Comparison of ENCODE assay signal across 26 cellular contexts in genomic region chr15:100256985-100257650, GRCh38.
"Had no signal": no experiment of that assay in that cellular context is flagged by ENCODE, and none has a peak within 500 bp of the region (broad histone marks: within the 10 kb centered on the region; RNA-seq: fewer than 3 reads in every experiment).

No MANE protein-coding gene starts in this region.

- ATAC-seq: activated CD8-positive, alpha-beta T cell treated with anti-CD3 and anti-CD28 coated beads for 36 hours; activated T-cell treated with anti-CD3 and anti-CD28 coated beads, Interleukin-2, amount 50 U/mL, for 4 hours; pancreas; stimulated activated effector memory CD8-positive, alpha-beta T cell treated with anti-CD3 and anti-CD28 coated beads, Interleukin-12 subunit alpha, Interleukin-12 subunit beta, amount 100 ng/mL, for 72 hours; upper lobe of right lung had no signal

- H3K27ac Mint-ChIP-seq: activated B cell treated with CpG ODN at 0.5 μM for 24 hours; activated CD8-positive, alpha-beta T cell treated with anti-CD3 and anti-CD28 coated beads for 36 hours; mesothelial cell of epicardium; naive B cell; stimulated activated effector memory CD8-positive, alpha-beta T cell treated with anti-CD3 and anti-CD28 coated beads, Interleukin-12 subunit alpha, Interleukin-12 subunit beta, amount 100 ng/mL, for 72 hours; stimulated activated naive CD8-positive, alpha-beta T cell treated with anti-CD3 and anti-CD28 coated beads, Interleukin-15, Interleukin-2, amounts not matched to agents 100 ng/mL and 50 ng/mL, for 24 hours; T-helper 2 cell treated with Interferon-gamma antibody and Interleukin-4, amounts not matched to agents 5 μg/mL and 100 μg/mL, for 36 hours had no signal

- H3K36me3 Mint-ChIP-seq: naive B cell; stimulated activated effector memory CD8-positive, alpha-beta T cell treated with anti-CD3 and anti-CD28 coated beads, Interleukin-12 subunit alpha, Interleukin-12 subunit beta, amount 100 ng/mL, for 72 hours had no signal

- H3K36me3 ChIP-seq: brain microvascular endothelial cell, prostate gland, sigmoid colon, thyroid gland, upper lobe of right lung had no signal

- DNase-seq: activated B cell treated with CpG ODN at 0.5 μM for 24 hours; activated CD4-positive, alpha-beta T cell treated with anti-CD3 and anti-CD28 coated beads, Interleukin-2, amount 50 U/mL, for 1 hour; activated CD8-positive, alpha-beta T cell treated with anti-CD3 and anti-CD28 coated beads for 36 hours; activated gamma-delta T cell; activated naive CD4-positive, alpha-beta T cell treated with anti-CD3 and anti-CD28 coated beads, Interleukin-2, amount 50 U/mL, for 16 hours; activated T-cell treated with anti-CD3 and anti-CD28 coated beads, Interleukin-2, amount 50 U/mL, for 4 hours; amniotic stem cell; brain microvascular endothelial cell; caudate nucleus; esophagus squamous epithelium; mammary epithelial cell; naive B cell; retina; sigmoid colon; small intestine; stimulated activated CD4-positive, alpha-beta T cell treated with anti-CD3 and anti-CD28 coated beads, Interleukin-4, amount 100 ng/mL, for 24 hours; substantia nigra; T-helper 1 cell; thyroid gland; upper lobe of right lung had no signal

- H3K4me3 Mint-ChIP-seq: activated B cell treated with CpG ODN at 0.5 μM for 24 hours; activated CD8-positive, alpha-beta T cell treated with anti-CD3 and anti-CD28 coated beads for 36 hours; activated T-cell treated with anti-CD3 and anti-CD28 coated beads, Interleukin-2, amount 50 U/mL, for 4 hours; mesothelial cell of epicardium; naive B cell; stimulated activated effector memory CD8-positive, alpha-beta T cell treated with anti-CD3 and anti-CD28 coated beads, Interleukin-12 subunit alpha, Interleukin-12 subunit beta, amount 100 ng/mL, for 72 hours; stimulated activated naive CD8-positive, alpha-beta T cell treated with anti-CD3 and anti-CD28 coated beads, Interleukin-15, Interleukin-2, amounts not matched to agents 100 ng/mL and 50 ng/mL, for 24 hours; T-helper 2 cell treated with Interferon-gamma antibody and Interleukin-4, amounts not matched to agents 5 μg/mL and 100 μg/mL, for 36 hours had no signal

- H3K4me1 Mint-ChIP-seq: activated B cell treated with CpG ODN at 0.5 μM for 24 hours; mesothelial cell of epicardium; naive B cell; stimulated activated effector memory CD8-positive, alpha-beta T cell treated with anti-CD3 and anti-CD28 coated beads, Interleukin-12 subunit alpha, Interleukin-12 subunit beta, amount 100 ng/mL, for 72 hours had no signal

- H3K27me3 Mint-ChIP-seq: activated B cell treated with CpG ODN at 0.5 μM for 24 hours; activated CD8-positive, alpha-beta T cell treated with anti-CD3 and anti-CD28 coated beads for 36 hours; stimulated activated naive CD8-positive, alpha-beta T cell treated with anti-CD3 and anti-CD28 coated beads, Interleukin-15, Interleukin-2, amounts not matched to agents 100 ng/mL and 50 ng/mL, for 24 hours had no signal

- H3K9me3 Mint-ChIP-seq: activated CD8-positive, alpha-beta T cell treated with anti-CD3 and anti-CD28 coated beads for 36 hours; stimulated activated effector memory CD8-positive, alpha-beta T cell treated with anti-CD3 and anti-CD28 coated beads, Interleukin-12 subunit alpha, Interleukin-12 subunit beta, amount 100 ng/mL, for 72 hours; stimulated activated naive CD8-positive, alpha-beta T cell treated with anti-CD3 and anti-CD28 coated beads, Interleukin-15, Interleukin-2, amounts not matched to agents 100 ng/mL and 50 ng/mL, for 24 hours had no signal

- H3K4me3 ChIP-seq: esophagus squamous epithelium, pancreas, prostate gland, sigmoid colon, thyroid gland, upper lobe of right lung had no signal

- H3K9me3 ChIP-seq: esophagus squamous epithelium, pancreas, prostate gland, sigmoid colon, thyroid gland, upper lobe of right lung had no signal

- H3K4me1 ChIP-seq: pancreas, prostate gland, sigmoid colon, upper lobe of right lung had no signal

- H3K27me3 ChIP-seq: brain microvascular endothelial cell, esophagus squamous epithelium, pancreas, sigmoid colon, thyroid gland, upper lobe of right lung had no signal

- H3K27ac ChIP-seq: brain microvascular endothelial cell, esophagus squamous epithelium, pancreas, prostate gland, sigmoid colon, thyroid gland, upper lobe of right lung had no signal
